Comparison of ENCODE assay signal across 7 cellular contexts in genomic region chr7:102673447-102674067, GRCh38. TPM values are rescaled to one million over a fixed set of nuclear protein-coding genes. Genes with fewer than 3 reads are reported as not detected.
"Had no signal": no experiment of that assay in that cellular context is flagged by ENCODE, and none has a peak within 500 bp of the region (broad histone marks: within the 10 kb centered on the region; RNA-seq: fewer than 3 reads in every experiment).

No MANE protein-coding gene starts in this region.

RNA-seq across cellular contexts. Expression of gene SPDYE2B, which starts 23.4 kb away (rescaled TPM):
- total RNA-seq: GM23248, H4, H7, HepG2, HFFc6, HT1080 had no signal
- polyA plus RNA-seq: GM23248, HepG2, IgD-negative memory B cell had no signal
